34 cellular contexts compared by ENCODE assay signal in the genomic region with DNA sequence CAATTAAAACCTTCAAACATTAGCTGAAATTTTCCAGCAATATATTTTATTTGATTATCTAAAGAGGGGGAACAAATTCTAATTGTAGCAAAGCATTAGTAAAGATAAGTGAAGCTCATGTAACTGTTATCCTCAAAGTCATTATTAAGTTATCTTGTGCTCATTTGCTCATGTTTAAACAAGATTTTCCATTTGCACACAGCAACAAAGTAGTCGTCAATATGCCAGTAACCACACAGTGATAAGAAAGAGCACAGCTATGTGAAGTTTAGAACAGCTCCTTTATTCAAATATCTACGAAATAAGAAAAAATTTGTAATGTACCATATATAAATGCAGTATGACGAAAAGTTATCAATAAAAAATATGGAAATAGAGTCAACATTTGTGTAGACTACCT.
"Had no signal": no experiment of that assay in that cellular context is flagged by ENCODE, and none has a peak within 500 bp of the region (broad histone marks: within the 10 kb centered on the region; RNA-seq: fewer than 3 reads in every experiment).

No MANE protein-coding gene starts in this region.

- H3K36me3 Mint-ChIP-seq: activated CD4-positive, alpha-beta memory T cell treated with anti-CD3 and anti-CD28 coated beads for 36 hours; activated CD8-positive, alpha-beta memory T cell treated with anti-CD3 and anti-CD28 coated beads, Interleukin-2, amount 10 ng/mL, durations not matched to agents 7 days and 5 days; activated naive CD4-positive, alpha-beta T cell treated with anti-CD3 and anti-CD28 coated beads, Interleukin-2, amount 50 U/mL, for 24 hours; activated naive CD8-positive, alpha-beta T cell treated with anti-CD3 and anti-CD28 coated beads for 36 hours had no signal

- H3K4me1 Mint-ChIP-seq: activated CD4-positive, alpha-beta T cell treated with anti-CD3 and anti-CD28 coated beads for 36 hours; activated CD4-positive, alpha-beta T cell treated with anti-CD3 and anti-CD28 coated beads, Interleukin-2, amount 10 ng/mL, durations not matched to agents 24 days and 14 days; activated CD8-positive, alpha-beta memory T cell treated with anti-CD3 and anti-CD28 coated beads, Interleukin-2, amount 10 ng/mL, durations not matched to agents 7 days and 5 days; activated naive CD4-positive, alpha-beta T cell treated with anti-CD3 and anti-CD28 coated beads, Interleukin-2, amount 50 U/mL, for 24 hours; activated naive CD8-positive, alpha-beta T cell treated with anti-CD3 and anti-CD28 coated beads for 36 hours; activated naive CD8-positive, alpha-beta T cell treated with anti-CD3 and anti-CD28 coated beads, Interleukin-2, amount 50 U/mL, for 24 hours; central memory CD8-positive, alpha-beta T cell had no signal

- H3K4me3 ChIP-seq: adrenal gland, coronary artery, dorsolateral prefrontal cortex, gastroesophageal sphincter, heart right ventricle, hepatocyte had no signal

- FAIRE-seq: bronchial epithelial cell had no signal

- H3K27me3 Mint-ChIP-seq: activated CD4-positive, alpha-beta memory T cell treated with anti-CD3 and anti-CD28 coated beads for 36 hours; activated CD4-positive, alpha-beta T cell treated with anti-CD3 and anti-CD28 coated beads for 36 hours; activated CD4-positive, alpha-beta T cell treated with anti-CD3 and anti-CD28 coated beads, Interleukin-2, amount 10 ng/mL, durations not matched to agents 24 days and 14 days; activated CD8-positive, alpha-beta memory T cell treated with anti-CD3 and anti-CD28 coated beads, Interleukin-2, amount 10 ng/mL, durations not matched to agents 7 days and 5 days; activated naive CD4-positive, alpha-beta T cell treated with anti-CD3 and anti-CD28 coated beads, Interleukin-2, amount 50 U/mL, for 24 hours; activated naive CD8-positive, alpha-beta T cell treated with anti-CD3 and anti-CD28 coated beads for 36 hours; activated naive CD8-positive, alpha-beta T cell treated with anti-CD3 and anti-CD28 coated beads, Interleukin-2, amount 50 U/mL, for 24 hours; central memory CD8-positive, alpha-beta T cell; dendritic cell treated with granulocyte-macrophage colony-stimulating factor and Interleukin-4, amounts not matched to agents 40 ng/mL and 50 ng/mL, for 4 days had no signal

- H3K27ac Mint-ChIP-seq: activated CD4-positive, alpha-beta memory T cell treated with anti-CD3 and anti-CD28 coated beads for 36 hours; activated CD4-positive, alpha-beta T cell treated with anti-CD3 and anti-CD28 coated beads for 36 hours; activated CD4-positive, alpha-beta T cell treated with anti-CD3 and anti-CD28 coated beads, Interleukin-2, amount 10 ng/mL, durations not matched to agents 24 days and 14 days; activated CD8-positive, alpha-beta memory T cell treated with anti-CD3 and anti-CD28 coated beads, Interleukin-2, amount 10 ng/mL, durations not matched to agents 7 days and 5 days; activated CD8-positive, alpha-beta T cell treated with anti-CD3 and anti-CD28 coated beads, Interleukin-2, amount 10 ng/mL, durations not matched to agents 7 days and 5 days; activated naive CD4-positive, alpha-beta T cell treated with anti-CD3 and anti-CD28 coated beads for 36 hours; activated naive CD4-positive, alpha-beta T cell treated with anti-CD3 and anti-CD28 coated beads, Interleukin-2, amount 50 U/mL, for 24 hours; activated naive CD8-positive, alpha-beta T cell treated with anti-CD3 and anti-CD28 coated beads for 36 hours; activated naive CD8-positive, alpha-beta T cell treated with anti-CD3 and anti-CD28 coated beads, Interleukin-2, amount 50 U/mL, for 24 hours; activated T-helper 1 cell treated with anti-CD3 and anti-CD28 coated beads, Interleukin-12 subunit alpha, Interleukin-12 subunit beta, Interleukin-2, Interleukin-4 antibody, amounts not matched to agents 30 ng/mL and 10 ng/mL and 1 ng/mL, durations not matched to agents 14 hours and 24 hours and 36 hours; activated T-helper 2 cell treated with anti-CD3 and anti-CD28 coated beads, Interferon-gamma antibody, Interleukin-2, Interleukin-4, amounts not matched to agents 10 μg/mL and 5 μg/mL and 100 μg/mL, durations not matched to agents 14 hours and 24 hours and 36 hours; dendritic cell treated with granulocyte-macrophage colony-stimulating factor and Interleukin-4, amounts not matched to agents 40 ng/mL and 50 ng/mL, for 4 days; endodermal cell had no signal

- ATAC-seq: activated CD4-positive, alpha-beta T cell treated with anti-CD3 and anti-CD28 coated beads for 36 hours; activated CD8-positive, alpha-beta memory T cell treated with anti-CD3 and anti-CD28 coated beads, Interleukin-2, amount 10 ng/mL, durations not matched to agents 7 days and 5 days; activated CD8-positive, alpha-beta T cell treated with anti-CD3 and anti-CD28 coated beads, Interleukin-2, amount 10 ng/mL, durations not matched to agents 7 days and 5 days; activated naive CD8-positive, alpha-beta T cell treated with anti-CD3 and anti-CD28 coated beads, Interleukin-2, amount 50 U/mL, for 24 hours; esophagus mucosa; foreskin keratinocyte; gastroesophageal sphincter; heart right ventricle had no signal

- H3K4me3 Mint-ChIP-seq: activated CD4-positive, alpha-beta memory T cell treated with anti-CD3 and anti-CD28 coated beads for 36 hours; activated CD4-positive, alpha-beta T cell treated with anti-CD3 and anti-CD28 coated beads for 36 hours; activated CD4-positive, alpha-beta T cell treated with anti-CD3 and anti-CD28 coated beads, Interleukin-2, amount 10 ng/mL, durations not matched to agents 24 days and 14 days; activated CD8-positive, alpha-beta memory T cell treated with anti-CD3 and anti-CD28 coated beads, Interleukin-2, amount 10 ng/mL, durations not matched to agents 7 days and 5 days; activated CD8-positive, alpha-beta T cell treated with anti-CD3 and anti-CD28 coated beads, Interleukin-2, amount 10 ng/mL, durations not matched to agents 7 days and 5 days; activated naive CD4-positive, alpha-beta T cell treated with anti-CD3 and anti-CD28 coated beads for 36 hours; activated naive CD4-positive, alpha-beta T cell treated with anti-CD3 and anti-CD28 coated beads, Interleukin-2, amount 50 U/mL, for 24 hours; activated naive CD8-positive, alpha-beta T cell treated with anti-CD3 and anti-CD28 coated beads for 36 hours; activated naive CD8-positive, alpha-beta T cell treated with anti-CD3 and anti-CD28 coated beads, Interleukin-2, amount 50 U/mL, for 24 hours; activated T-helper 1 cell treated with anti-CD3 and anti-CD28 coated beads, Interleukin-12 subunit alpha, Interleukin-12 subunit beta, Interleukin-2, Interleukin-4 antibody, amounts not matched to agents 30 ng/mL and 10 ng/mL and 1 ng/mL, durations not matched to agents 14 hours and 24 hours and 36 hours; central memory CD8-positive, alpha-beta T cell; dendritic cell treated with granulocyte-macrophage colony-stimulating factor and Interleukin-4, amounts not matched to agents 40 ng/mL and 50 ng/mL, for 4 days; endodermal cell had no signal

- DNase-seq: activated CD4-positive, alpha-beta memory T cell treated with anti-CD3 and anti-CD28 coated beads for 36 hours; activated CD4-positive, alpha-beta T cell treated with anti-CD3 and anti-CD28 coated beads for 36 hours; activated CD4-positive, alpha-beta T cell treated with anti-CD3 and anti-CD28 coated beads, Interleukin-2, amount 10 ng/mL, durations not matched to agents 24 days and 14 days; activated CD4-positive, CD25-positive, alpha-beta regulatory T cell; activated CD4-positive, CD25-positive, alpha-beta regulatory T cell treated with anti-CD3 and anti-CD28 coated beads, Interleukin-2, amount 50 U/mL, for 72 hours; activated CD8-positive, alpha-beta memory T cell treated with anti-CD3 and anti-CD28 coated beads, Interleukin-2, amount 10 ng/mL, durations not matched to agents 7 days and 5 days; activated CD8-positive, alpha-beta memory T cell treated with anti-CD3 and anti-CD28 coated beads, Interleukin-2, amount 50 U/mL, for 4 hours; activated CD8-positive, alpha-beta T cell treated with anti-CD3 and anti-CD28 coated beads, Interleukin-2, amount 10 ng/mL, durations not matched to agents 7 days and 5 days; activated effector memory CD4-positive, alpha-beta T cell treated with anti-CD3 and anti-CD28 coated beads, Interleukin-2, amount 50 U/mL, for 16 hours; activated naive CD4-positive, alpha-beta T cell treated with anti-CD3 and anti-CD28 coated beads for 36 hours; activated naive CD8-positive, alpha-beta T cell treated with anti-CD3 and anti-CD28 coated beads for 36 hours; activated naive CD8-positive, alpha-beta T cell treated with anti-CD3 and anti-CD28 coated beads, Interleukin-2, amount 50 U/mL, for 24 hours; activated T-cell treated with anti-CD3 and anti-CD28 coated beads, Interleukin-2, amount 50 U/mL, for 1 hour; activated T-cell treated with anti-CD3 and anti-CD28 coated beads, Interleukin-2, amount 50 U/mL, for 48 hours; adrenal gland; amygdala; aorta; brain microvascular endothelial cell; dorsolateral prefrontal cortex; effector memory CD4-positive, alpha-beta T cell; endodermal cell; foreskin keratinocyte; heart right ventricle; T-helper 2 cell had no signal

- H3K9me3 Mint-ChIP-seq: activated CD4-positive, alpha-beta memory T cell treated with anti-CD3 and anti-CD28 coated beads for 36 hours; activated CD4-positive, alpha-beta T cell treated with anti-CD3 and anti-CD28 coated beads, Interleukin-2, amount 10 ng/mL, durations not matched to agents 24 days and 14 days; activated naive CD4-positive, alpha-beta T cell treated with anti-CD3 and anti-CD28 coated beads for 36 hours; activated naive CD4-positive, alpha-beta T cell treated with anti-CD3 and anti-CD28 coated beads, Interleukin-2, amount 50 U/mL, for 24 hours; activated naive CD8-positive, alpha-beta T cell treated with anti-CD3 and anti-CD28 coated beads for 36 hours; activated naive CD8-positive, alpha-beta T cell treated with anti-CD3 and anti-CD28 coated beads, Interleukin-2, amount 50 U/mL, for 24 hours; activated T-helper 1 cell treated with anti-CD3 and anti-CD28 coated beads, Interleukin-12 subunit alpha, Interleukin-12 subunit beta, Interleukin-2, Interleukin-4 antibody, amounts not matched to agents 30 ng/mL and 10 ng/mL and 1 ng/mL, durations not matched to agents 14 hours and 24 hours and 36 hours; activated T-helper 2 cell treated with anti-CD3 and anti-CD28 coated beads, Interferon-gamma antibody, Interleukin-2, Interleukin-4, amounts not matched to agents 10 μg/mL and 5 μg/mL and 100 μg/mL, durations not matched to agents 14 hours and 24 hours and 36 hours; dendritic cell treated with granulocyte-macrophage colony-stimulating factor and Interleukin-4, amounts not matched to agents 40 ng/mL and 50 ng/mL, for 4 days; endodermal cell had no signal
